ENCODE assay signal across 8 cellular contexts in the genomic region with DNA sequence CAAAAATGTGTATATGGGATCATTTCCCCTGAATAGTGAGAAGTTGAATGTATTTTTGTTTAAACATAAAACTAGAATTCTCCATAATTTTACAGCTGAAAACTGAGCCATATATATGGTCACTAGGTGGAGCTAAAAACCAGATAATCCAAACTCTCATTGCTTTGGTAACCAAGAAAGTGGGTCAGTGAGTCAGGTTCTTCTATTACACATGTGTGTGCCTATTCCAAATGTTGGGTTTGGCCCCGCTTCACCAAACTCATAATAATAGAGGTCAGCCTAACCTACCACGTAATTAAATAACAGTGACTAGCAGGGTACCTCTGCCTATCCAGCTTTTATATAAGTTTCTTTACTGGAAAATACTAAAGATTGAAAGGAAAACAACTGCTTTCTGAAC. TPM values are rescaled to one million over a fixed set of nuclear protein-coding genes. Genes with fewer than 3 reads are reported as not detected.
DNase-seq lines count a peak whose midpoint lies in the region; ATAC-seq and TF ChIP-seq lines count a peak whose summit lies in the region.

No MANE protein-coding gene starts in this region.

- ATAC-seq in HG03378 (IDR thresholded peaks at IDR 0.05; ENCODE audit: unreplicated experiment) (peak; percentile 72), heart right ventricle (peak; percentile 88 to 97 (median 93)), HG02642 (IDR thresholded peaks at IDR 0.05; ENCODE audit: poor library complexity, unreplicated experiment) (no peak)

- WGBS in heart right ventricle, 2 donors, result 1 to 3% methylated on average over 2 of the region's 2 CpGs

- intact Hi-C loops in heart right ventricle (cut with DNase I), result loop anchor here (1.0 to 10.0 kb wide), 23 partner anchors 50 to 390 kb away; partner anchors contain the start of genes PNRC1 (in 5 of the 10), SRSF12 (in 2 of the 10) and UBE2J1 (in 1 of the 10)

- no peaks in the 10 kb centered on the region for H3K9me3 ChIP-seq in adipocyte (ENCODE audit: control insufficient read depth, low read length)
- no peaks in the 10 kb centered on the region for H3K9me3 ChIP-seq in heart right ventricle

- DNase-seq in stimulated activated CD4-positive, alpha-beta T cell treated with anti-CD3 and anti-CD28 coated beads, Interleukin-15, amount 100 ng/mL, for 24 hours, result peak; percentile 27
- DNase-seq in stimulated activated CD4-positive, alpha-beta T cell treated with anti-CD3 and anti-CD28 coated beads, Interleukin-4, amount 100 ng/mL, for 4 hours, result no peak
- DNase-seq in NCI-H526 treated with DMSO at 0.1 percent for 48 hours (lab: John Stamatoyannopoulos, UW) (peak; percentile 47), adipocyte (ENCODE audit: low read depth) (peak; percentile 92), heart right ventricle (peak in 1 of 2 donors; percentile 35), retina (peak; percentile 56)

- peak; percentile 51 to 87 (median 77) for TF ChIP-seq CTCF in heart right ventricle (IDR thresholded peaks at IDR 0.05)

- no peak overlapping the region for H3K9ac ChIP-seq in adipocyte (ENCODE audit: low read length)

- H3K27ac ChIP-seq in heart right ventricle, result no peak overlapping the region

- H3K27me3 ChIP-seq in adipocyte (replicated peaks; ENCODE audit: control insufficient read depth, insufficient read depth, low read length) (no peaks in the 10 kb centered on the region), heart right ventricle (no peaks in the 10 kb centered on the region)

- no peaks in the 10 kb centered on the region for H3K36me3 ChIP-seq in adipocyte (ENCODE audit: control insufficient read depth, insufficient read depth, low read length, severe bottlenecking)
- H3K36me3 ChIP-seq in heart right ventricle, result no peaks in the 10 kb centered on the region

- peaks cover 4% of the 10 kb centered on the region for H3K4me1 ChIP-seq in adipocyte (ENCODE audit: control insufficient read depth, insufficient read depth, low read length)
- H3K4me1 ChIP-seq in heart right ventricle, result peaks cover 0 to 12% (median 6%) of the 10 kb centered on the region in 9 donors

- H3K4me3 ChIP-seq in adipocyte (ENCODE audit: low read length) (no peak overlapping the region), heart right ventricle (no peak overlapping the region)

RNA-seq across cellular contexts. Expression of gene RNGTT, which starts 19.3 kb away (rescaled TPM):
- total RNA-seq in heart right ventricle, result 10 to 100 TPM in 2 of 10 donors, 1 to 10 TPM in 8; 6.8 to 10.9 (median 9.0) TPM
- 1 to 10 TPM; 3.1 to 4.5 TPM for polyA plus RNA-seq in heart right ventricle

Comparison
In these comparisons a context has a peak if more than half of its experiments do, and no peak if none do; other contexts are left out.
1. DNase-seq: peak in stimulated activated CD4-positive, alpha-beta T cell treated with anti-CD3 and anti-CD28 coated beads, Interleukin-15, amount 100 ng/mL, for 24 hours (single experiment), NCI-H526 treated with DMSO at 0.1 percent for 48 hours (single experiment), adipocyte (single experiment) and retina (single experiment); none in stimulated activated CD4-positive, alpha-beta T cell treated with anti-CD3 and anti-CD28 coated beads, Interleukin-4, amount 100 ng/mL, for 4 hours (0 of 2).